Comparison of ENCODE assay signal across 10 cellular contexts in the genomic region with DNA sequence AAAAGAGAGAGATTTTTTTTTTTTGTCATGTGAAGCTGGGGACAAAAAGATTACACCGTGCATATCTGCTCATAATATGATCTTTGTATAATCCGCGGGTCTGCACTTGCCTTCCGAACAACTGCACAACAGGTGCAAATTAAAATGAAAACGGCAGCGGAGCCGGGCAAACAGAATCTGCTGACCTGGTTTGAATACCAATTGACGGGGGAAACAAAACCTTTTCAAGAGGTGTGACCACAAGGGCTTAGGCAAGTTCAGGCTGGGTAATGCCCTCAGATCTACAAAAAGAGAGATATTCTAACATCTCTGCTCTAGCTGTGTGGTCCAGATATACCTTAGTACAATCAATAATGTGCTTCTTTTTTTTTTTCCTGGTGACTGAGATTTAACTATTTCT.
A peak's percentile ranks its signal among the peaks of the same experiment; 100 is the strongest.
DNase-seq lines count a peak whose midpoint lies in the region; ATAC-seq and TF ChIP-seq lines count a peak whose summit lies in the region.
"Had no signal": no experiment of that assay in that cellular context is flagged by ENCODE, and none has a peak within 500 bp of the region (broad histone marks: within the 10 kb centered on the region; RNA-seq: fewer than 3 reads in every experiment).

No MANE protein-coding gene starts in this region.

- no peaks in the 10 kb centered on the region for H3K27me3 Mint-ChIP-seq in activated T-cell treated with anti-CD3 and anti-CD28 coated beads, Interleukin-2, amount 50 U/mL, for 4 hours (ENCODE audit: low read depth)

- no peak overlapping the region for H3K4me3 Mint-ChIP-seq in activated T-cell treated with anti-CD3 and anti-CD28 coated beads, Interleukin-2, amount 50 U/mL, for 4 hours

- peak overlapping the region; percentile 71 for H3K27ac ChIP-seq in osteoblast (ENCODE audit: low read depth, low read length)

- no peak for TF ChIP-seq CTCF in osteoblast (IDR thresholded peaks at IDR 0.05; ENCODE audit: extremely low read depth, low read depth, low read length)

- peaks cover 86% of the 10 kb centered on the region for H3K79me2 ChIP-seq in osteoblast (ENCODE audit: insufficient read depth, low read length)

- H3K36me3 Mint-ChIP-seq in activated T-cell treated with anti-CD3 and anti-CD28 coated beads, Interleukin-2, amount 50 U/mL, for 4 hours (ENCODE audit: insufficient read depth): peaks cover 4% of the 10 kb centered on the region

- H3K9me3 ChIP-seq in endocrine pancreas (ENCODE audit: control insufficient read depth, low read length): no peaks in the 10 kb centered on the region
- H3K9me3 ChIP-seq in osteoblast (ENCODE audit: low read depth, low read length): no peaks in the 10 kb centered on the region
- H3K9me3 ChIP-seq: BLaER1 treated with 17β-estradiol and CSF1 and Interleukin-3, amounts not matched to agents 10 nM and 100 nM had no signal

- peak overlapping the region; percentile 24 for H3K4me3 ChIP-seq in endocrine pancreas (ENCODE audit: control insufficient read depth, insufficient read depth, low read length)
- no peak overlapping the region for H3K4me3 ChIP-seq in osteoblast (ENCODE audit: insufficient read depth, low read length)
- H3K4me3 ChIP-seq: BLaER1 treated with 17β-estradiol and CSF1 and Interleukin-3, amounts not matched to agents 10 nM and 100 nM had no signal

- H3K9me3 Mint-ChIP-seq in activated T-cell treated with anti-CD3 and anti-CD28 coated beads, Interleukin-2, amount 50 U/mL, for 4 hours: no peaks in the 10 kb centered on the region

- H3K4me1 Mint-ChIP-seq in activated T-cell treated with anti-CD3 and anti-CD28 coated beads, Interleukin-2, amount 50 U/mL, for 4 hours (ENCODE audit: low read depth): peaks cover 11% of the 10 kb centered on the region

- H3K36me3 ChIP-seq in endocrine pancreas (ENCODE audit: control insufficient read depth, insufficient read depth, low read length) (no peaks in the 10 kb centered on the region), osteoblast (ENCODE audit: insufficient read depth, low read length) (peaks cover 22% of the 10 kb centered on the region)

- no peak overlapping the region for H2AFZ ChIP-seq in osteoblast (ENCODE audit: low read length)

- peaks cover 15% of the 10 kb centered on the region for H4K20me1 ChIP-seq in osteoblast (ENCODE audit: insufficient read depth, low read length)

- H3K9ac ChIP-seq in endocrine pancreas (ENCODE audit: control insufficient read depth, insufficient read depth, low read length): no peak overlapping the region

- H3K4me2 ChIP-seq in osteoblast (ENCODE audit: insufficient read depth, low read length): no peak overlapping the region

- H3K4me1 ChIP-seq in endocrine pancreas (ENCODE audit: control insufficient read depth, insufficient read depth, low read length) (no peaks in the 10 kb centered on the region), osteoblast (ENCODE audit: insufficient read depth, low read length) (peaks cover 28% of the 10 kb centered on the region)

- H3K27me3 ChIP-seq in endocrine pancreas (ENCODE audit: control insufficient read depth, insufficient read depth, low read length) (peaks cover 2% of the 10 kb centered on the region), osteoblast (ENCODE audit: insufficient read depth, low read length) (no peaks in the 10 kb centered on the region)
- H3K27me3 ChIP-seq: BLaER1 treated with 17β-estradiol and CSF1 and Interleukin-3, amounts not matched to agents 10 nM and 100 nM had no signal

- DNase-seq in COR-L47 (lab: John Stamatoyannopoulos, UW): peak; percentile 25
- peak; percentile 77 for DNase-seq in NCI-H146 treated with DMSO at 0.1 percent for 48 hours (lab: John Stamatoyannopoulos, UW; ENCODE audit: unreplicated experiment)
- no peak for DNase-seq in osteoblast (ENCODE audit: insufficient read length, low spot score, missing footprints)
- DNase-seq in activated CD8-positive, alpha-beta memory T cell treated with anti-CD3 and anti-CD28 coated beads, Interleukin-2, amount 50 U/mL, for 4 hours: no peak
- no peak for DNase-seq in NCI-H187 (lab: John Stamatoyannopoulos, UW)
- no peak for DNase-seq in activated T-cell treated with anti-CD3 and anti-CD28 coated beads, Interleukin-2, amount 50 U/mL, for 4 hours
- DNase-seq: NCI-H1930 had no signal

- ATAC-seq in HG03139 (IDR thresholded peaks at IDR 0.05; ENCODE audit: unreplicated experiment): no peak
- ATAC-seq in activated T-cell treated with anti-CD3 and anti-CD28 coated beads, Interleukin-2, amount 50 U/mL, for 4 hours: no peak

Comparison
In these comparisons a context has a peak if more than half of its experiments do, and no peak if none do; other contexts are left out.
1. DNase-seq: peak in COR-L47 (single experiment) and NCI-H146 treated with DMSO at 0.1 percent for 48 hours (single experiment); none in osteoblast (single experiment), activated CD8-positive, alpha-beta memory T cell treated with anti-CD3 and anti-CD28 coated beads, Interleukin-2, amount 50 U/mL, for 4 hours (single experiment), NCI-H187 (0 of 2) and activated T-cell treated with anti-CD3 and anti-CD28 coated beads, Interleukin-2, amount 50 U/mL, for 4 hours (single experiment).